24 cellular contexts compared by ENCODE assay signal in genomic region chr1:100028765-100029164, GRCh38. TPM values are rescaled to one million over a fixed set of nuclear protein-coding genes. Genes with fewer than 3 reads are reported as not detected.
DNase-seq lines count a peak whose midpoint lies in the region; ATAC-seq lines count a peak whose summit lies in the region.
"Had no signal": no experiment of that assay in that cellular context is flagged by ENCODE, and none has a peak within 500 bp of the region (broad histone marks: within the 10 kb centered on the region; RNA-seq: fewer than 3 reads in every experiment).

No MANE protein-coding gene starts in this region.

- H3K4me1 Mint-ChIP-seq in activated CD4-positive, alpha-beta T cell treated with anti-CD3 and anti-CD28 coated beads, Interleukin-2, amount 10 ng/mL, durations not matched to agents 24 days and 14 days, result peaks cover 9% of the 10 kb centered on the region
- peaks cover 11% of the 10 kb centered on the region for H3K4me1 Mint-ChIP-seq in T-helper 2 cell treated with Interferon-gamma antibody and Interleukin-4, amounts not matched to agents 5 μg/mL and 100 μg/mL, for 36 hours (ENCODE audit: low read depth)
- H3K4me1 Mint-ChIP-seq in immature natural killer cell, result peaks cover 32 to 35% of the 10 kb centered on the region in 2 donors
- H3K4me1 Mint-ChIP-seq: memory B cell had no signal

- no peak for DNase-seq in activated CD4-positive, alpha-beta T cell treated with anti-CD3 and anti-CD28 coated beads, Interleukin-2, amount 10 ng/mL, durations not matched to agents 24 days and 14 days
- no peak for DNase-seq in activated CD4-positive, alpha-beta T cell treated with anti-CD3 and anti-CD28 coated beads, Interleukin-2, amount 50 U/mL, for 48 hours
- no peak for DNase-seq in T-helper 2 cell treated with Interferon-gamma antibody and Interleukin-4, amounts not matched to agents 5 μg/mL and 100 μg/mL, for 36 hours (ENCODE audit: low spot score)
- DNase-seq in immature natural killer cell, result peak; percentile 84 to 88 (median 87)
- no peak for DNase-seq in putamen (ENCODE audit: low spot score)
- no peak for DNase-seq in COR-L47 (lab: John Stamatoyannopoulos, UW)
- no peak for DNase-seq in T1000 (lab: John Stamatoyannopoulos, UW)
- DNase-seq: activated gamma-delta T cell treated with Interleukin-2 at 50 U/mL for 16 hours; BE2C; cerebellar nuclear complex; GM23248; KBM-7; MV-4-11; NCI-H187; NCI-H748 treated with DMSO at 0.1 percent for 48 hours; OCI-M1; pancreas; right lobe of liver; Right ventricle myocardium superior; stimulated activated CD4-positive, alpha-beta T cell treated with anti-CD3 and anti-CD28 coated beads, Interleukin-15, amount 100 ng/mL, for 24 hours had no signal

- no peaks in the 10 kb centered on the region for H3K27me3 Mint-ChIP-seq in activated CD4-positive, alpha-beta T cell treated with anti-CD3 and anti-CD28 coated beads, Interleukin-2, amount 10 ng/mL, durations not matched to agents 24 days and 14 days
- H3K27me3 Mint-ChIP-seq in T-helper 2 cell treated with Interferon-gamma antibody and Interleukin-4, amounts not matched to agents 5 μg/mL and 100 μg/mL, for 36 hours (ENCODE audit: low read depth), result no peaks in the 10 kb centered on the region
- peaks cover 7 to 9% (median 8%) of the 10 kb centered on the region in 3 donors for H3K27me3 Mint-ChIP-seq in immature natural killer cell (ENCODE audit: low read depth in 3 of 3)
- H3K27me3 Mint-ChIP-seq: memory B cell had no signal

- intact Hi-C loops in activated CD4-positive, alpha-beta T cell treated with anti-CD3 and anti-CD28 coated beads, Interleukin-2, amount 10 ng/mL, durations not matched to agents 24 days and 14 days (cut with micrococcal nuclease), result no loop called here

- ATAC-seq in GM18867 (IDR thresholded peaks at IDR 0.05; ENCODE audit: unreplicated experiment), result peak; percentile 81
- ATAC-seq: esophagus mucosa, gastroesophageal sphincter, pancreas, right lobe of liver had no signal

- no peaks in the 10 kb centered on the region for H3K9me3 Mint-ChIP-seq in activated CD4-positive, alpha-beta T cell treated with anti-CD3 and anti-CD28 coated beads, Interleukin-2, amount 10 ng/mL, durations not matched to agents 24 days and 14 days
- no peaks in the 10 kb centered on the region for H3K9me3 Mint-ChIP-seq in T-helper 2 cell treated with Interferon-gamma antibody and Interleukin-4, amounts not matched to agents 5 μg/mL and 100 μg/mL, for 36 hours
- no peaks in the 10 kb centered on the region for H3K9me3 Mint-ChIP-seq in immature natural killer cell
- H3K9me3 Mint-ChIP-seq: memory B cell had no signal

- H3K27ac Mint-ChIP-seq in activated CD4-positive, alpha-beta T cell treated with anti-CD3 and anti-CD28 coated beads, Interleukin-2, amount 10 ng/mL, durations not matched to agents 24 days and 14 days, result peak overlapping the region; percentile 59
- H3K27ac Mint-ChIP-seq in T-helper 2 cell treated with Interferon-gamma antibody and Interleukin-4, amounts not matched to agents 5 μg/mL and 100 μg/mL, for 36 hours, result peak overlapping the region; percentile 8
- H3K27ac Mint-ChIP-seq in immature natural killer cell, result peak overlapping the region; percentile 98 to 99 (median 99)
- H3K27ac Mint-ChIP-seq: memory B cell had no signal

- H3K36me3 Mint-ChIP-seq in activated CD4-positive, alpha-beta T cell treated with anti-CD3 and anti-CD28 coated beads, Interleukin-2, amount 10 ng/mL, durations not matched to agents 24 days and 14 days (ENCODE audit: low read depth), result peaks cover 5% of the 10 kb centered on the region
- H3K36me3 Mint-ChIP-seq in T-helper 2 cell treated with Interferon-gamma antibody and Interleukin-4, amounts not matched to agents 5 μg/mL and 100 μg/mL, for 36 hours (ENCODE audit: low read depth), result no peaks in the 10 kb centered on the region
- H3K36me3 Mint-ChIP-seq in immature natural killer cell, result no peaks in the 10 kb centered on the region

- no peak overlapping the region for H3K4me3 Mint-ChIP-seq in activated CD4-positive, alpha-beta T cell treated with anti-CD3 and anti-CD28 coated beads, Interleukin-2, amount 10 ng/mL, durations not matched to agents 24 days and 14 days
- no peak overlapping the region for H3K4me3 Mint-ChIP-seq in T-helper 2 cell treated with Interferon-gamma antibody and Interleukin-4, amounts not matched to agents 5 μg/mL and 100 μg/mL, for 36 hours
- H3K4me3 Mint-ChIP-seq in immature natural killer cell, result peak overlapping the region; percentile 64 to 76 (median 73)
- H3K4me3 Mint-ChIP-seq: memory B cell had no signal

RNA-seq across cellular contexts. Expression of gene SLC35A3, which starts 59.0 kb away (rescaled TPM):
- 15.7 and 17.4 TPM in 2 replicates for total RNA-seq in activated CD4-positive, alpha-beta T cell treated with anti-CD3 and anti-CD28 coated beads, Interleukin-2, amount 10 ng/mL, durations not matched to agents 24 days and 14 days
- polyA plus RNA-seq in immature natural killer cell, result 10 to 100 TPM in 1 of 3 donors, 1 to 10 TPM in 2; 5.0 to 12.3 (median 8.5) TPM

Comparison
In these comparisons a context has a peak if more than half of its experiments do, and no peak if none do; other contexts are left out.
1. DNase-seq: peak in immature natural killer cell (3 of 3); none in activated CD4-positive, alpha-beta T cell treated with anti-CD3 and anti-CD28 coated beads, Interleukin-2, amount 10 ng/mL, durations not matched to agents 24 days and 14 days (single experiment), activated CD4-positive, alpha-beta T cell treated with anti-CD3 and anti-CD28 coated beads, Interleukin-2, amount 50 U/mL, for 48 hours (0 of 2), T-helper 2 cell treated with Interferon-gamma antibody and Interleukin-4, amounts not matched to agents 5 μg/mL and 100 μg/mL, for 36 hours (single experiment), putamen (single experiment), COR-L47 (single experiment) and T1000 (single experiment).
2. H3K27ac Mint-ChIP-seq: peak in every context shown above with its lines; median percentile 99 in immature natural killer cell; 59 in activated CD4-positive, alpha-beta T cell treated with anti-CD3 and anti-CD28 coated beads, Interleukin-2, amount 10 ng/mL, durations not matched to agents 24 days and 14 days; 8 in T-helper 2 cell treated with Interferon-gamma antibody and Interleukin-4, amounts not matched to agents 5 μg/mL and 100 μg/mL, for 36 hours.
3. H3K4me3 Mint-ChIP-seq: peak in immature natural killer cell (5 of 5); none in activated CD4-positive, alpha-beta T cell treated with anti-CD3 and anti-CD28 coated beads, Interleukin-2, amount 10 ng/mL, durations not matched to agents 24 days and 14 days (single experiment) and T-helper 2 cell treated with Interferon-gamma antibody and Interleukin-4, amounts not matched to agents 5 μg/mL and 100 μg/mL, for 36 hours (single experiment).